ENCODE assay signal across 8 cellular contexts in genomic region chr11:117876341-117877119, GRCh38. TPM values are rescaled to one million over a fixed set of nuclear protein-coding genes. Genes with fewer than 3 reads are reported as not detected.
A peak's percentile ranks its signal among the peaks of the same experiment; 100 is the strongest.
DNase-seq lines count a peak whose midpoint lies in the region; ATAC-seq and TF ChIP-seq lines count a peak whose summit lies in the region.

TSS of gene FXYD6 (minus strand) at chr11:117876658. CDS start at chr11:117842776, 33,882 bp downstream.

- peaks cover 10% of the 10 kb centered on the region for H3K4me1 ChIP-seq in OCI-LY3 (ENCODE audit: low read length)
- H3K4me1 ChIP-seq in ectodermal cell (ENCODE audit: control insufficient read depth, insufficient read depth, low read length): peaks cover 27% of the 10 kb centered on the region
- H3K4me1 ChIP-seq in thyroid gland: peaks cover 6 to 34% of the 10 kb centered on the region in 2 donors

- intact Hi-C loops in thyroid gland (cut with DNase I): no loop called here

- TF ChIP-seq CTCF in OCI-LY3 (IDR thresholded peaks at IDR 0.05; ENCODE audit: low read depth, low read length) (no peak), thyroid gland (IDR thresholded peaks at IDR 0.05) (no peak)

- 0% methylated on average over 63 of the region's 63 CpGs for WGBS in ectodermal cell, 2 experiments
- WGBS in thyroid gland, 2 donors: 0 to 1% methylated on average over 23 to 25 of the region's 63 CpGs

- H2AFZ ChIP-seq in OCI-LY3 (ENCODE audit: low read depth, low read length): peak within 1 kb of the TSS; percentile 61

- H3K9me3 ChIP-seq in OCI-LY3 (ENCODE audit: insufficient read depth, low read length) (no peaks in the 10 kb centered on the region), ectodermal cell (ENCODE audit: control insufficient read depth, low read length) (no peaks in the 10 kb centered on the region), thyroid gland (no peaks in the 10 kb centered on the region)

- peak within 1 kb of the TSS; percentile 97 for H3K4me2 ChIP-seq in OCI-LY3 (ENCODE audit: low read length)

- no peaks in the 10 kb centered on the region for H4K20me1 ChIP-seq in OCI-LY3 (ENCODE audit: insufficient read depth, low read length)

- peak within 1 kb of the TSS; percentile 57 for H3K9ac ChIP-seq in OCI-LY3 (ENCODE audit: low read length)

- peak; percentile 21 for DNase-seq in NCI-H1694 (lab: John Stamatoyannopoulos, UW)
- no peak for DNase-seq in NCI-H1694 treated with DMSO at 0.1 percent for 48 hours (lab: John Stamatoyannopoulos, UW)
- peak; percentile 85 for DNase-seq in mesenteric fat pad (ENCODE audit: low spot score)
- DNase-seq in thyroid gland: peak; percentile 43 to 46
- no peak for DNase-seq in NCI-H187 (lab: John Stamatoyannopoulos, UW)

- H3K36me3 ChIP-seq in OCI-LY3 (replicated peaks; ENCODE audit: low read depth, low read length) (no peaks in the 10 kb centered on the region), ectodermal cell (ENCODE audit: control insufficient read depth, insufficient read depth, low read length) (no peaks in the 10 kb centered on the region), thyroid gland (no peaks in the 10 kb centered on the region)

- H3K79me2 ChIP-seq in OCI-LY3 (ENCODE audit: low read length): no peaks in the 10 kb centered on the region

- peaks cover 34% of the 10 kb centered on the region for H3K27me3 ChIP-seq in OCI-LY3 (ENCODE audit: low read depth, low read length)
- peaks cover 14% of the 10 kb centered on the region for H3K27me3 ChIP-seq in ectodermal cell (ENCODE audit: control insufficient read depth, insufficient read depth, low read length, poor library complexity, severe bottlenecking)
- no peaks in the 10 kb centered on the region for H3K27me3 ChIP-seq in thyroid gland

- peak within 1 kb of the TSS; percentile 80 for H3K4me3 ChIP-seq in OCI-LY3 (ENCODE audit: low read length)
- peak within 1 kb of the TSS; percentile 55 for H3K4me3 ChIP-seq in ectodermal cell (ENCODE audit: insufficient read depth, low read depth, low read length)
- peak within 1 kb of the TSS; percentile 31 to 66 (median 37) for H3K4me3 ChIP-seq in thyroid gland (replicated peaks in 1 of 3)

- no peak within 1 kb of the TSS for H3K27ac ChIP-seq in OCI-LY3 (ENCODE audit: low read length)
- H3K27ac ChIP-seq in ectodermal cell (ENCODE audit: insufficient read depth, low read depth, low read length, poor library complexity, severe bottlenecking): peak within 1 kb of the TSS; percentile 53
- peak within 1 kb of the TSS; percentile 20 to 58 (median 54) for H3K27ac ChIP-seq in thyroid gland

- peak in 1 of 2 donors; percentile 21 for TF ChIP-seq POLR2A in thyroid gland (IDR thresholded peaks at IDR 0.05)

- no peak for ATAC-seq in GM19455 (IDR thresholded peaks at IDR 0.05; ENCODE audit: unreplicated experiment)

RNA-seq across cellular contexts. Expression of gene FXYD6, which starts in this region (rescaled TPM):
- 216 TPM for polyA plus RNA-seq in ectodermal cell (2013, experiment 1 of 4)
- polyA plus RNA-seq in ectodermal cell (2013, experiment 2 of 4): 212 TPM
- polyA plus RNA-seq in ectodermal cell (2013, experiment 3 of 4): 177 TPM
- polyA plus RNA-seq in ectodermal cell (2013, experiment 4 of 4): 204 TPM
- total RNA-seq in mesenteric fat pad (21.5 TPM), thyroid gland (100 to 1,000 TPM in 2 of 4 donors, 10 to 100 TPM in 2; 34.2 to 143 (median 88.6) TPM)

Comparison
In these comparisons a context has a peak if more than half of its experiments do, and no peak if none do; other contexts are left out.
1. DNase-seq: peak in NCI-H1694 (single experiment), mesenteric fat pad (single experiment) and thyroid gland (2 of 2); none in NCI-H1694 treated with DMSO at 0.1 percent for 48 hours (single experiment) and NCI-H187 (0 of 2).
2. Peak in every context shown above with its lines, with median percentiles within 50 percentile points of each other: H3K4me3 ChIP-seq.